Comparison of ENCODE assay signal across 16 cellular contexts in genomic region chr1:32197074-32197473, GRCh38. TPM values are rescaled to one million over a fixed set of nuclear protein-coding genes. Genes with fewer than 3 reads are reported as not detected.
DNase-seq lines count a peak whose midpoint lies in the region; ATAC-seq and TF ChIP-seq lines count a peak whose summit lies in the region.
"Had no signal": no experiment of that assay in that cellular context is flagged by ENCODE, and none has a peak within 500 bp of the region (broad histone marks: within the 10 kb centered on the region; RNA-seq: fewer than 3 reads in every experiment).

No MANE protein-coding gene starts in this region.

- H3K9me3 ChIP-seq in Caco-2, result no peaks in the 10 kb centered on the region
- no peaks in the 10 kb centered on the region for H3K9me3 ChIP-seq in spleen
- H3K9me3 ChIP-seq: esophagus muscularis mucosa, neutrophil had no signal

- no peaks in the 10 kb centered on the region for H3K9me3 Mint-ChIP-seq in natural killer cell
- H3K9me3 Mint-ChIP-seq in natural killer cell treated with Interleukin-12 subunit alpha and Interleukin-12 subunit beta and Interleukin-15 and Interleukin-18, amount 100 ng/mL, for 72 hours, result no peaks in the 10 kb centered on the region
- no peaks in the 10 kb centered on the region for H3K9me3 Mint-ChIP-seq in activated naive CD8-positive, alpha-beta T cell treated with anti-CD3 and anti-CD28 coated beads for 36 hours
- no peaks in the 10 kb centered on the region for H3K9me3 Mint-ChIP-seq in Caco-2 (ENCODE audit: unreplicated experiment)

- H3K4me3 ChIP-seq in Caco-2 (ENCODE audit: low read depth, low read length) (no peak overlapping the region), spleen (no peak overlapping the region)
- H3K4me3 ChIP-seq: esophagus muscularis mucosa, skin epidermis had no signal

- no peak for ATAC-seq in natural killer cell
- no peak for ATAC-seq in natural killer cell treated with Interleukin-12 subunit alpha and Interleukin-12 subunit beta and Interleukin-15 and Interleukin-18, amount 100 ng/mL, for 72 hours

- TF ChIP-seq POLR2A in spleen (IDR thresholded peaks at IDR 0.05), result no peak

- H3K27ac ChIP-seq in spleen, result peak overlapping the region in 1 of 8 donors; percentile 42
- H3K27ac ChIP-seq: neutrophil had no signal

- H3K27me3 Mint-ChIP-seq in natural killer cell (ENCODE audit: low read depth in 2 of 2) (no peaks in the 10 kb centered on the region), Caco-2 (ENCODE audit: insufficient read depth, unreplicated experiment) (no peaks in the 10 kb centered on the region)
- H3K27me3 Mint-ChIP-seq in natural killer cell treated with Interleukin-12 subunit alpha and Interleukin-12 subunit beta and Interleukin-15 and Interleukin-18, amount 100 ng/mL, for 72 hours, result no peaks in the 10 kb centered on the region
- no peaks in the 10 kb centered on the region for H3K27me3 Mint-ChIP-seq in activated naive CD8-positive, alpha-beta T cell treated with anti-CD3 and anti-CD28 coated beads for 36 hours

- peaks cover 18% of the 10 kb centered on the region for H3K36me3 Mint-ChIP-seq in natural killer cell
- H3K36me3 Mint-ChIP-seq in natural killer cell treated with Interleukin-12 subunit alpha and Interleukin-12 subunit beta and Interleukin-15 and Interleukin-18, amount 100 ng/mL, for 72 hours, result peaks cover 30% of the 10 kb centered on the region
- H3K36me3 Mint-ChIP-seq in activated naive CD8-positive, alpha-beta T cell treated with anti-CD3 and anti-CD28 coated beads for 36 hours, result peaks cover 39% of the 10 kb centered on the region
- peaks cover 52% of the 10 kb centered on the region for H3K36me3 Mint-ChIP-seq in Caco-2 (ENCODE audit: insufficient read depth, unreplicated experiment)

- H3K4me1 ChIP-seq in Caco-2, result peaks cover 4% of the 10 kb centered on the region; the same call in 1 of the 2 replicates
- H3K4me1 ChIP-seq in spleen, result peaks cover 9 to 57% (median 34%) of the 10 kb centered on the region in 6 donors

- H3K4me3 Mint-ChIP-seq in natural killer cell (no peak overlapping the region), Caco-2 (ENCODE audit: unreplicated experiment) (no peak overlapping the region)
- H3K4me3 Mint-ChIP-seq in natural killer cell treated with Interleukin-12 subunit alpha and Interleukin-12 subunit beta and Interleukin-15 and Interleukin-18, amount 100 ng/mL, for 72 hours, result no peak overlapping the region
- no peak overlapping the region for H3K4me3 Mint-ChIP-seq in activated naive CD8-positive, alpha-beta T cell treated with anti-CD3 and anti-CD28 coated beads for 36 hours

- H3K4me1 Mint-ChIP-seq in natural killer cell, result peaks cover 40 to 50% of the 10 kb centered on the region in 2 donors
- H3K4me1 Mint-ChIP-seq in natural killer cell treated with Interleukin-12 subunit alpha and Interleukin-12 subunit beta and Interleukin-15 and Interleukin-18, amount 100 ng/mL, for 72 hours (ENCODE audit: low read depth in 2 of 2), result peaks cover 40 to 50% of the 10 kb centered on the region in 2 donors
- H3K4me1 Mint-ChIP-seq in activated naive CD8-positive, alpha-beta T cell treated with anti-CD3 and anti-CD28 coated beads for 36 hours, result peaks cover 44% of the 10 kb centered on the region
- H3K4me1 Mint-ChIP-seq in Caco-2 (ENCODE audit: low read depth, unreplicated experiment), result no peaks in the 10 kb centered on the region

- H3K27ac Mint-ChIP-seq in natural killer cell, result peak overlapping the region; percentile 53 to 79
- peak overlapping the region in 1 of 2 donors; percentile 18 for H3K27ac Mint-ChIP-seq in natural killer cell treated with Interleukin-12 subunit alpha and Interleukin-12 subunit beta and Interleukin-15 and Interleukin-18, amount 100 ng/mL, for 72 hours
- peak overlapping the region; percentile 59 for H3K27ac Mint-ChIP-seq in activated naive CD8-positive, alpha-beta T cell treated with anti-CD3 and anti-CD28 coated beads for 36 hours
- H3K27ac Mint-ChIP-seq in Caco-2 (ENCODE audit: unreplicated experiment), result no peak overlapping the region

- no peaks in the 10 kb centered on the region for H3K27me3 ChIP-seq in Caco-2 (replicated peaks; ENCODE audit: control insufficient read depth, insufficient read depth, low read length)
- H3K27me3 ChIP-seq in spleen (replicated peaks in 1 of 7), result no peaks in the 10 kb centered on the region
- H3K27me3 ChIP-seq: esophagus muscularis mucosa had no signal

- POLR2A ChIA-PET in Caco-2 (lab: Charles Lee), result no interaction called here

- TF ChIP-seq CTCF in natural killer cell (IDR thresholded peaks at IDR 0.05), result no peak
- TF ChIP-seq CTCF in Caco-2 (IDR thresholded peaks at IDR 0.05; ENCODE audit: insufficient read depth in 1 of 2, low read depth in 1 of 2, low read length in 1 of 2, severe bottlenecking in 1 of 2, unreplicated experiment in 1 of 2), result no peak
- TF ChIP-seq CTCF in spleen (IDR thresholded peaks at IDR 0.05 in 8 of 11, conservative IDR thresholded peaks at IDR 0.05 in 3 of 11), result no peak

- H3K36me3 ChIP-seq in Caco-2 (ENCODE audit: control insufficient read depth, insufficient read depth, low read length) (no peaks in the 10 kb centered on the region), spleen (peaks cover 8 to 67% (median 54%) of the 10 kb centered on the region in 6 donors)

- CTCF ChIA-PET in Caco-2 (lab: Charles Lee), result interaction anchor here (0.7 kb wide), 1 partner anchor 408 kb away, joined by 3 read pairs; no protein-coding TSS in a partner anchor

- 69 to 100% (median 88%) methylated on average over 1 of the region's 1 CpG for WGBS in spleen, 5 donors

- DNase-seq in natural killer cell (no peak), myocyte (ENCODE audit: low read depth) (peak; percentile 37), Caco-2 (no peak), GF-D8 (lab: John Stamatoyannopoulos, UW) (no peak), spleen (no peak), nucleus accumbens (lab: John Stamatoyannopoulos, UW) (no peak)
- DNase-seq in natural killer cell treated with Interleukin-12 subunit alpha and Interleukin-12 subunit beta and Interleukin-15 and Interleukin-18, amount 100 ng/mL, for 72 hours (ENCODE audit: low spot score), result no peak
- DNase-seq in activated naive CD8-positive, alpha-beta T cell treated with anti-CD3 and anti-CD28 coated beads for 36 hours, result no peak
- DNase-seq: activated CD4-positive, alpha-beta T cell treated with anti-CD3 and anti-CD28 coated beads for 1 hour; NCI-H2029; NCI-H524 had no signal

- BruUV-seq in Caco-2 (replicated peaks; lab: Mats Ljungman, UMichigan), result no TSS peak

- intact Hi-C loops in natural killer cell (cut with micrococcal nuclease) (no loop called here), Caco-2 (cut with micrococcal nuclease; ENCODE audit: unreplicated experiment) (no loop called here), spleen (cut with DNase I; ENCODE audit: low total_unique reads) (no loop called here)

RNA-seq across cellular contexts. Expression of gene CCDC28B, which starts 3.3 kb away (rescaled TPM):
- total RNA-seq in natural killer cell, result 10 to 100 TPM; 19.3 to 30.6 (median 19.8) TPM
- total RNA-seq in natural killer cell treated with Interleukin-12 subunit alpha and Interleukin-12 subunit beta and Interleukin-15 and Interleukin-18, amount 100 ng/mL, for 72 hours, result 10 to 100 TPM; 12.4 to 13.6 TPM
- total RNA-seq in activated naive CD8-positive, alpha-beta T cell treated with anti-CD3 and anti-CD28 coated beads for 36 hours, result 10 to 100 TPM; 29.0 to 29.1 TPM
- total RNA-seq in myocyte, result 65.3 and 89.7 TPM in 2 replicates
- 40.8 TPM for polyA plus RNA-seq in myocyte (2012)
- 3.7 and 3.9 TPM in 2 replicates for total RNA-seq in Caco-2 (2022)
- total RNA-seq in spleen, result 1 to 10 TPM; 3.9 to 8.2 (median 5.1) TPM
- 10 to 100 TPM; 13.1 to 22.4 (median 13.5) TPM for polyA plus RNA-seq in spleen

RNA-seq across cellular contexts. Expression of gene IQCC, which starts 8.4 kb away (rescaled TPM):
- total RNA-seq in natural killer cell (1 to 10 TPM; 1.8 to 3.5 (median 3.3) TPM), myocyte (2.0 and 2.3 TPM in 2 replicates), Caco-2 (2022) (3.4 and 3.5 TPM in 2 replicates), spleen (1 to 10 TPM; 1.2 to 2.4 (median 1.5) TPM)
- 1 to 10 TPM; 1.7 to 5.0 TPM for total RNA-seq in natural killer cell treated with Interleukin-12 subunit alpha and Interleukin-12 subunit beta and Interleukin-15 and Interleukin-18, amount 100 ng/mL, for 72 hours
- total RNA-seq in activated naive CD8-positive, alpha-beta T cell treated with anti-CD3 and anti-CD28 coated beads for 36 hours, result 1 to 10 TPM; 4.8 to 5.0 TPM
- 2.8 TPM for polyA plus RNA-seq in myocyte (2012)
- polyA plus RNA-seq in spleen, result 1 to 10 TPM; 1.6 to 2.4 (median 2.1) TPM

RNA-seq across cellular contexts. Expression of gene DCDC2B, which starts 11.8 kb away (rescaled TPM):
- not detected for total RNA-seq in natural killer cell
- under 1 TPM; 0.19 to 0.22 TPM for total RNA-seq in natural killer cell treated with Interleukin-12 subunit alpha and Interleukin-12 subunit beta and Interleukin-15 and Interleukin-18, amount 100 ng/mL, for 72 hours
- not detected for total RNA-seq in activated naive CD8-positive, alpha-beta T cell treated with anti-CD3 and anti-CD28 coated beads for 36 hours
- total RNA-seq in myocyte, result 0.11 TPM in 1 of 2 replicates, not detected in the other
- 0.53 TPM for polyA plus RNA-seq in myocyte (2012)
- total RNA-seq in Caco-2 (2022), result not detected in 2 replicates
- not detected for total RNA-seq in spleen
- under 1 TPM in 1 of 3 donors, not detected in 2; 0.03 TPM for polyA plus RNA-seq in spleen
- total RNA-seq: esophagus muscularis mucosa, MCF 10A had no signal
- polyA plus RNA-seq: BJ had no signal

RNA-seq across cellular contexts. Expression of gene TXLNA, which starts 17.6 kb away (rescaled TPM):
- 10 to 100 TPM; 26.0 to 36.0 (median 33.3) TPM for total RNA-seq in natural killer cell
- 100 to 1,000 TPM; 101 to 118 TPM for total RNA-seq in natural killer cell treated with Interleukin-12 subunit alpha and Interleukin-12 subunit beta and Interleukin-15 and Interleukin-18, amount 100 ng/mL, for 72 hours
- 10 to 100 TPM; 84.0 to 84.4 TPM for total RNA-seq in activated naive CD8-positive, alpha-beta T cell treated with anti-CD3 and anti-CD28 coated beads for 36 hours
- 44.2 and 44.4 TPM in 2 replicates for total RNA-seq in myocyte
- 38.1 TPM for polyA plus RNA-seq in myocyte (2012)
- total RNA-seq in Caco-2 (2022), result 33.2 and 35.0 TPM in 2 replicates
- 10 to 100 TPM; 39.2 to 49.3 (median 42.9) TPM for total RNA-seq in spleen
- 10 to 100 TPM in 1 of 3 donors, 1 to 10 TPM in 2; 8.7 to 24.8 (median 8.9) TPM for polyA plus RNA-seq in spleen

RNA-seq across cellular contexts. Expression of gene TMEM234, which starts 25.1 kb away (rescaled TPM):
- total RNA-seq in natural killer cell (10 to 100 TPM; 22.2 to 27.1 (median 24.7) TPM), myocyte (10.1 and 11.6 TPM in 2 replicates), Caco-2 (2022) (11.5 and 12.0 TPM in 2 replicates), spleen (10 to 100 TPM; 18.4 to 30.2 (median 27.2) TPM)
- 10 to 100 TPM; 15.6 to 15.8 TPM for total RNA-seq in natural killer cell treated with Interleukin-12 subunit alpha and Interleukin-12 subunit beta and Interleukin-15 and Interleukin-18, amount 100 ng/mL, for 72 hours
- 1 to 10 TPM; 5.7 to 6.5 TPM for total RNA-seq in activated naive CD8-positive, alpha-beta T cell treated with anti-CD3 and anti-CD28 coated beads for 36 hours
- polyA plus RNA-seq in myocyte (2012), result 23.7 TPM
- polyA plus RNA-seq in spleen, result 10 to 100 TPM in 2 of 3 donors, 1 to 10 TPM in 1; 7.7 to 14.9 (median 11.1) TPM
